In genomic region chr3:115525726-115526125, GRCh38 we compare ENCODE assay signal across 23 cellular contexts.
"Had no signal": no experiment of that assay in that cellular context is flagged by ENCODE, and none has a peak within 500 bp of the region (broad histone marks: within the 10 kb centered on the region; RNA-seq: fewer than 3 reads in every experiment).

No MANE protein-coding gene starts in this region.

- H3K9me3 ChIP-seq: gastrocnemius medialis, lower lobe of right lung, psoas muscle, right lobe of liver, tibial artery, upper lobe of left lung had no signal

- DNase-seq: effector CD4-positive, alpha-beta T cell; endodermal cell; erythroblast; gastrocnemius medialis; left ventricle myocardium inferior; lower lobe of right lung; mesenchymal stem cell; naive B cell; nephron progenitor cell; psoas muscle; retina; right lobe of liver; spleen; stimulated activated CD4-positive, alpha-beta T cell treated with anti-CD3 and anti-CD28 coated beads, Interleukin-15, amount 100 ng/mL, for 24 hours; stimulated activated CD4-positive, alpha-beta T cell treated with anti-CD3 and anti-CD28 coated beads, Interleukin-1b, Interleukin-23, amount 100 ng/mL, for 48 hours; stimulated activated CD4-positive, alpha-beta T cell treated with anti-CD3 and anti-CD28 coated beads, Interleukin-4, amount 100 ng/mL, for 24 hours; tibial artery; upper lobe of left lung had no signal

- H3K4me1 ChIP-seq: gastrocnemius medialis, lower lobe of right lung, right lobe of liver, spleen, tibial artery, upper lobe of left lung had no signal

- FAIRE-seq: endothelial cell of umbilical vein, keratinocyte had no signal

- H3K27ac ChIP-seq: coronary artery, gastrocnemius medialis, left ventricle myocardium inferior, lower lobe of right lung, psoas muscle, right lobe of liver, spleen, tibial artery, upper lobe of left lung had no signal

- H3K36me3 Mint-ChIP-seq: naive B cell; stimulated activated memory B cell treated with anti-CD40 and anti-IgM and Interleukin-4, amounts not matched to agents 10 μg/mL and 1 μg/mL and 100 μg/mL, for 72 hours had no signal

- H3K27ac Mint-ChIP-seq: endodermal cell; naive B cell; nephron progenitor cell; stimulated activated memory B cell treated with anti-CD40 and anti-IgM and Interleukin-4, amounts not matched to agents 10 μg/mL and 1 μg/mL and 100 μg/mL, for 72 hours; stimulated activated naive CD8-positive, alpha-beta T cell treated with anti-CD3 and anti-CD28 coated beads, Interleukin-15, Interleukin-2, amounts not matched to agents 100 ng/mL and 50 ng/mL, for 24 hours had no signal

- H3K4me3 Mint-ChIP-seq: endodermal cell; naive B cell; nephron progenitor cell; stimulated activated memory B cell treated with anti-CD40 and anti-IgM and Interleukin-4, amounts not matched to agents 10 μg/mL and 1 μg/mL and 100 μg/mL, for 72 hours; stimulated activated naive CD8-positive, alpha-beta T cell treated with anti-CD3 and anti-CD28 coated beads, Interleukin-15, Interleukin-2, amounts not matched to agents 100 ng/mL and 50 ng/mL, for 24 hours had no signal

- H3K4me1 Mint-ChIP-seq: naive B cell; nephron progenitor cell; stimulated activated memory B cell treated with anti-CD40 and anti-IgM and Interleukin-4, amounts not matched to agents 10 μg/mL and 1 μg/mL and 100 μg/mL, for 72 hours had no signal

- H3K36me3 ChIP-seq: gastrocnemius medialis, left ventricle myocardium inferior, lower lobe of right lung, right lobe of liver, spleen, tibial artery, upper lobe of left lung had no signal

- H3K27me3 ChIP-seq: gastrocnemius medialis, right lobe of liver, spleen, tibial artery, upper lobe of left lung had no signal

- ATAC-seq: gastrocnemius medialis; lower lobe of right lung; psoas muscle; right lobe of liver; stimulated activated memory B cell treated with anti-CD40 and anti-IgM and Interleukin-4, amounts not matched to agents 10 μg/mL and 1 μg/mL and 100 μg/mL, for 72 hours had no signal

- H3K4me3 ChIP-seq: coronary artery, gastrocnemius medialis, left ventricle myocardium inferior, lower lobe of right lung, psoas muscle, right lobe of liver, spleen, tibial artery, upper lobe of left lung had no signal
